Comparison of ENCODE assay signal across 8 cellular contexts in the genomic region with DNA sequence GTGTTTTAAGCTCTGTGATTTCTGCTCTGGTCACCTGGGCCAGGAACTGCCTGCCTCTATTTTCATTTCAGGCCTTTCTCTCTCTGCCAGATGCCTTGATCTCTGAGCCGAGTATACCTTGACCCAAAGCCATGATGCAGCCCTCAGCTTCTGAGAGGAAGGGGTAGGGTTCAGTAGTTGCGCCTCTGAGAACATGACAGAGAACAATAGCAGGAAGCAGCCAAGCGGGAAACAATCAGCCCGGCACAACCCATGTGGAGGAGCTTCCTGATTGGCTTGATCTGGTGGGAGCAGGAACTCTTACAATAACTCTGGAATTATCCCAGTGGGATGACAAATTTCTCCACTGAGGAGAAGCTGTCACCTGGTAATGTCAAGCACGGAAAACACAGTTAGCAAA.
DNase-seq lines count a peak whose midpoint lies in the region; ATAC-seq and TF ChIP-seq lines count a peak whose summit lies in the region.

No MANE protein-coding gene starts in this region.

- H3K9me3 Mint-ChIP-seq in T-helper 2 cell treated with Interferon-gamma antibody and Interleukin-4, amounts not matched to agents 5 μg/mL and 100 μg/mL, for 36 hours, result no peaks in the 10 kb centered on the region

- peaks cover 20% of the 10 kb centered on the region for H3K4me1 Mint-ChIP-seq in T-helper 2 cell treated with Interferon-gamma antibody and Interleukin-4, amounts not matched to agents 5 μg/mL and 100 μg/mL, for 36 hours (ENCODE audit: low read depth)

- H3K4me3 Mint-ChIP-seq in T-helper 2 cell treated with Interferon-gamma antibody and Interleukin-4, amounts not matched to agents 5 μg/mL and 100 μg/mL, for 36 hours, result no peak overlapping the region

- H3K36me3 ChIP-seq in uterus, result no peaks in the 10 kb centered on the region

- TF ChIP-seq POLR2A in uterus (IDR thresholded peaks at IDR 0.05), result no peak

- H3K4me3 ChIP-seq in uterus, result no peak overlapping the region

- H3K27ac ChIP-seq in uterus, result peak overlapping the region; percentile 3 to 28

- TF ChIP-seq CTCF in uterus (IDR thresholded peaks at IDR 0.05), result no peak

- peak overlapping the region; percentile 17 for H3K27ac Mint-ChIP-seq in T-helper 2 cell treated with Interferon-gamma antibody and Interleukin-4, amounts not matched to agents 5 μg/mL and 100 μg/mL, for 36 hours

- no peaks in the 10 kb centered on the region for H3K9me3 ChIP-seq in uterus

- DNase-seq in T-helper 2 cell treated with Interferon-gamma antibody and Interleukin-4, amounts not matched to agents 5 μg/mL and 100 μg/mL, for 36 hours (ENCODE audit: low spot score), result no peak
- DNase-seq in T-helper 2 cell, result no peak
- peak; percentile 66 for DNase-seq in left cardiac atrium
- peak in 1 of 2 donors; percentile 70 for DNase-seq in uterus
- no peak for DNase-seq in NCI-H2107 treated with DMSO at 0.1 percent for 48 hours (lab: John Stamatoyannopoulos, UW; ENCODE audit: unreplicated experiment)
- no peak for DNase-seq in activated gamma-delta T cell (lab: John Stamatoyannopoulos, UW)
- no peak for DNase-seq in activated CD4-positive, alpha-beta T cell treated with anti-CD3 and anti-CD28 coated beads, Interleukin-2, amount 50 U/mL, for 1 hour

- intact Hi-C loops in left cardiac atrium (cut with DNase I), result loop anchor here (10.0 kb wide), 2 partner anchors 247 to 307 kb away; no protein-coding TSS in a partner anchor
- intact Hi-C loops in uterus (cut with DNase I; ENCODE audit: low total_unique reads), result loop anchor here (10.0 kb wide), 1 partner anchor 307 kb away; no protein-coding TSS in a partner anchor

- H3K36me3 Mint-ChIP-seq in T-helper 2 cell treated with Interferon-gamma antibody and Interleukin-4, amounts not matched to agents 5 μg/mL and 100 μg/mL, for 36 hours (ENCODE audit: low read depth), result no peaks in the 10 kb centered on the region

- no peaks in the 10 kb centered on the region for H3K4me1 ChIP-seq in uterus

- H3K27me3 Mint-ChIP-seq in T-helper 2 cell treated with Interferon-gamma antibody and Interleukin-4, amounts not matched to agents 5 μg/mL and 100 μg/mL, for 36 hours (ENCODE audit: low read depth), result no peaks in the 10 kb centered on the region

- no peaks in the 10 kb centered on the region for H3K27me3 ChIP-seq in uterus

- ATAC-seq in HG03457 (IDR thresholded peaks at IDR 0.05; ENCODE audit: unreplicated experiment), result peak; percentile 60
- ATAC-seq in left cardiac atrium, result peak; percentile 60 to 65
